ENCODE assay signal across 1 cellular context in genomic region chr9:131554865-131555351, GRCh38.
TF ChIP-seq lines count a peak whose summit lies in the region.

No MANE protein-coding gene starts in this region.

TF ChIP-seq in GM23338, 12 proteins besides CTCF, POLR2A, EP300 and RAD21 (continued from another document):
- TF ChIP-seq, protein P1, sequence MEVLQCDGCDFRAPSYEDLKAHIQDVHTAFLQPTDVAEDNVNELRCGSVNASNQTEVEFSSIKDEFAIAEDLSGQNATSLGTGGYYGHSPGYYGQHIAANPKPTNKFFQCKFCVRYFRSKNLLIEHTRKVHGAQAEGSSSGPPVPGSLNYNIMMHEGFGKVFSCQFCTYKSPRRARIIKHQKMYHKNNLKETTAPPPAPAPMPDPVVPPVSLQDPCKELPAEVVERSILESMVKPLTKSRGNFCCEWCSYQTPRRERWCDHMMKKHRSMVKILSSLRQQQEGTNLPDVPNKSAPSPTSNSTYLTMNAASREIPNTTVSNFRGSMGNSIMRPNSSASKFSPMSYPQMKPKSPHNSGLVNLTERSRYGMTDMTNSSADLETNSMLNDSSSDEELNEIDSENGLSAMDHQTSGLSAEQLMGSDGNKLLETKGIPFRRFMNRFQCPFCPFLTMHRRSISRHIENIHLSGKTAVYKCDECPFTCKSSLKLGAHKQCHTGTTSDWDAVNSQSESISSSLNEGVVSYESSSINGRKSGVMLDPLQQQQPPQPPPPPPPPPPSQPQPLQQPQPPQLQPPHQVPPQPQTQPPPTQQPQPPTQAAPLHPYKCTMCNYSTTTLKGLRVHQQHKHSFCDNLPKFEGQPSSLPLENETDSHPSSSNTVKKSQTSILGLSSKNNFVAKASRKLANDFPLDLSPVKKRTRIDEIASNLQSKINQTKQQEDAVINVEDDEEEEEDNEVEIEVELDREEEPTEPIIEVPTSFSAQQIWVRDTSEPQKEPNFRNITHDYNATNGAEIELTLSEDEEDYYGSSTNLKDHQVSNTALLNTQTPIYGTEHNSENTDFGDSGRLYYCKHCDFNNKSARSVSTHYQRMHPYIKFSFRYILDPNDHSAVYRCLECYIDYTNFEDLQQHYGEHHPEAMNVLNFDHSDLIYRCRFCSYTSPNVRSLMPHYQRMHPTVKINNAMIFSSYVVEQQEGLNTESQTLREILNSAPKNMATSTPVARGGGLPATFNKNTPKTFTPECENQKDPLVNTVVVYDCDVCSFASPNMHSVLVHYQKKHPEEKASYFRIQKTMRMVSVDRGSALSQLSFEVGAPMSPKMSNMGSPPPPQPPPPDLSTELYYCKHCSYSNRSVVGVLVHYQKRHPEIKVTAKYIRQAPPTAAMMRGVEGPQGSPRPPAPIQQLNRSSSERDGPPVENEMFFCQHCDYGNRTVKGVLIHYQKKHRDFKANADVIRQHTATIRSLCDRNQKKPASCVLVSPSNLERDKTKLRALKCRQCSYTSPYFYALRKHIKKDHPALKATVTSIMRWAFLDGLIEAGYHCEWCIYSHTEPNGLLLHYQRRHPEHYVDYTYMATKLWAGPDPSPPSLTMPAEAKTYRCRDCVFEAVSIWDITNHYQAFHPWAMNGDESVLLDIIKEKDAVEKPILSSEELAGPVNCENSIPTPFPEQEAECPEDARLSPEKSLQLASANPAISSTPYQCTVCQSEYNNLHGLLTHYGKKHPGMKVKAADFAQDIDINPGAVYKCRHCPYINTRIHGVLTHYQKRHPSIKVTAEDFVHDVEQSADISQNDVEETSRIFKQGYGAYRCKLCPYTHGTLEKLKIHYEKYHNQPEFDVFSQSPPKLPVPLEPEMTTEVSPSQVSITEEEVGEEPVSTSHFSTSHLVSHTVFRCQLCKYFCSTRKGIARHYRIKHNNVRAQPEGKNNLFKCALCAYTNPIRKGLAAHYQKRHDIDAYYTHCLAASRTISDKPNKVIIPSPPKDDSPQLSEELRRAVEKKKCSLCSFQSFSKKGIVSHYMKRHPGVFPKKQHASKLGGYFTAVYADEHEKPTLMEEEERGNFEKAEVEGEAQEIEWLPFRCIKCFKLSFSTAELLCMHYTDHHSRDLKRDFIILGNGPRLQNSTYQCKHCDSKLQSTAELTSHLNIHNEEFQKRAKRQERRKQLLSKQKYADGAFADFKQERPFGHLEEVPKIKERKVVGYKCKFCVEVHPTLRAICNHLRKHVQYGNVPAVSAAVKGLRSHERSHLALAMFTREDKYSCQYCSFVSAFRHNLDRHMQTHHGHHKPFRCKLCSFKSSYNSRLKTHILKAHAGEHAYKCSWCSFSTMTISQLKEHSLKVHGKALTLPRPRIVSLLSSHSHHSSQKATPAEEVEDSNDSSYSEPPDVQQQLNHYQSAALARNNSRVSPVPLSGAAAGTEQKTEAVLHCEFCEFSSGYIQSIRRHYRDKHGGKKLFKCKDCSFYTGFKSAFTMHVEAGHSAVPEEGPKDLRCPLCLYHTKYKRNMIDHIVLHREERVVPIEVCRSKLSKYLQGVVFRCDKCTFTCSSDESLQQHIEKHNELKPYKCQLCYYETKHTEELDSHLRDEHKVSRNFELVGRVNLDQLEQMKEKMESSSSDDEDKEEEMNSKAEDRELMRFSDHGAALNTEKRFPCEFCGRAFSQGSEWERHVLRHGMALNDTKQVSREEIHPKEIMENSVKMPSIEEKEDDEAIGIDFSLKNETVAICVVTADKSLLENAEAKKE (CRISPR knock-in tag; IDR thresholded peaks at IDR 0.05), result no peak
- TF ChIP-seq ZNF331 (CRISPR knock-in tag; IDR thresholded peaks at IDR 0.05; ENCODE audit: low read depth), result no peak
